8 cellular contexts compared by ENCODE assay signal in the genomic region with DNA sequence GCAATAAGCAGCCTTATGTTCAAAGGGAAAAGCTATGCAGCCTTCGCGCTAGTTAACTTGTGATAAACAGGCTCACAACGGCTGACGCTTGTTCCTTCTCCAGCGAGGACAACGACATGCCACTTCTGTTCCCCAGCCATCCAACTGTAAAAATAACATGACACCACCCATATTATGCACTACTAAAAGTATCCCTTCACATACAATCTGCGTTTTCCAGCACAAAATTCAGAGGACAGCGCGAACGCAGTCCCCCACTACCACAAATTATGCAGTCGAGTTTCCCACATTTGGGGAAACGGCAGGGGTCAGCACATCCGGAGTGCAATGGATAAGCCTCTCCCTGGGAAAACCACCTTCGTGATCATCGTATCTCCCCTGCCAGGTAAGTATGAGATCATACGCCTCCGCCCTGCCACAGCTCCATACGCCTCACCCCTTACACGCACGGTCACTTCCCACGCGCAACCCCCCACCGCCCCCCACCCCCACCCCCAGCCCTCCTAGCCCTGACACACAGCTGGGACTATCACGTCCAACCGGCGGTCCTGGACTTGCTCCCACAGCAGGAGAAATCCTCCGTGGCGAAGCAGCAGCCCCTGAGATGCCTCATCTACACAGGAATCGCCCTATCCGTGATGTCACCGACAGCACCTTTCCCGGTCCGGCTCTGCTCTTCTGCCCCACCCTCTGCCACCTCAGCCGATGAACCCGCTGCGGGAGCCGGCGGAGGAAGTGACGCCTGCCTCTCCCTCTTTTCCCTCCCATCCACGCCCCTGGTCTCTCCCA.
DNase-seq lines count a peak whose midpoint lies in the region; ATAC-seq and TF ChIP-seq lines count a peak whose summit lies in the region.

No MANE protein-coding gene starts in this region.

- H3K4me3 ChIP-seq in MM.1S (ENCODE audit: low read length) (0 out of 2 replicates have a peak overlapping the region, but pooled peaks have one; percentile 46), tibial artery (peak overlapping the region in 1 of 2 donors; percentile 18)

- no peak overlapping the region for H3K9ac ChIP-seq in MM.1S (ENCODE audit: low read length)

- H3K36me3 ChIP-seq in MM.1S (replicated peaks; ENCODE audit: insufficient read depth, low read length) (no peaks in the 10 kb centered on the region), tibial artery (no peaks in the 10 kb centered on the region)

- H4K20me1 ChIP-seq in MM.1S (ENCODE audit: insufficient read depth, low read length) = no peaks in the 10 kb centered on the region

- TF ChIP-seq CTCF in MM.1S (IDR thresholded peaks at IDR 0.05; ENCODE audit: low read length) = no peak
- no peak for TF ChIP-seq CTCF in tibial artery (IDR thresholded peaks at IDR 0.05)
- TF ChIP-seq CTCF in omental fat pad (IDR thresholded peaks at IDR 0.05) = no peak

- H3K79me2 ChIP-seq in MM.1S (ENCODE audit: low read length) = no peaks in the 10 kb centered on the region

- H2AFZ ChIP-seq in MM.1S (ENCODE audit: low read length) = no peak overlapping the region

- H3K4me2 ChIP-seq in MM.1S (ENCODE audit: low read depth, low read length) = peak overlapping the region; percentile 52; the same call in 1 of the 2 replicates

- no peaks in the 10 kb centered on the region for H3K9me2 ChIP-seq in MM.1S (replicated peaks; ENCODE audit: insufficient read depth, low read length)

- H3K27me3 ChIP-seq in MM.1S (replicated peaks; ENCODE audit: insufficient read depth, low read length) = no peaks in the 10 kb centered on the region
- H3K27me3 ChIP-seq in tibial artery = peaks cover 0 to 31% of the 10 kb centered on the region in 2 donors

- H3F3A ChIP-seq in MM.1S (ENCODE audit: insufficient read depth, low read length) = no peaks in the 10 kb centered on the region

- intact Hi-C loops in tibial artery (cut with DNase I; ENCODE audit: low total_unique reads) = no loop called here

- H3K4me1 ChIP-seq in MM.1S (ENCODE audit: low read length) (no peaks in the 10 kb centered on the region), tibial artery (peaks cover 0 to 9% (median 4%) of the 10 kb centered on the region in 4 donors)

- DNase-seq in MM.1S (no peak), iris pigment epithelial cell (ENCODE audit: low read depth) (peak; percentile 38), tibial artery (no peak), omental fat pad (ENCODE audit: low spot score) (no peak)
- peak; percentile 45 for DNase-seq in activated naive CD4-positive, alpha-beta T cell treated with anti-CD3 and anti-CD28 coated beads, Interleukin-2, amount 50 U/mL, for 16 hours
- DNase-seq in stimulated activated CD8-positive, alpha-beta memory T cell treated with anti-CD3 and anti-CD28 coated beads, Interleukin-2, amount 100 ng/mL, for 48 hours (ENCODE audit: low read depth in 2 of 2) = peak; percentile 23 to 48

- H3K9me3 ChIP-seq in MM.1S (replicated peaks; ENCODE audit: insufficient read depth, low read length) = no peaks in the 10 kb centered on the region
- H3K9me3 ChIP-seq in tibial artery = no peaks in the 10 kb centered on the region

- H3K27ac ChIP-seq in MM.1S (ENCODE audit: low read length) (no peak overlapping the region), tibial artery (no peak overlapping the region)

- ATAC-seq in HG02623 (IDR thresholded peaks at IDR 0.05; ENCODE audit: unreplicated experiment) (no peak), HG03097 (IDR thresholded peaks at IDR 0.05; ENCODE audit: low FRiP score, unreplicated experiment) (no peak), omental fat pad (ENCODE audit: low FRiP score) (no peak)

Comparison
In these comparisons a context has a peak if more than half of its experiments do, and no peak if none do; other contexts are left out.
1. DNase-seq: peak in activated naive CD4-positive, alpha-beta T cell treated with anti-CD3 and anti-CD28 coated beads, Interleukin-2, amount 50 U/mL, for 16 hours (single experiment), iris pigment epithelial cell (single experiment) and stimulated activated CD8-positive, alpha-beta memory T cell treated with anti-CD3 and anti-CD28 coated beads, Interleukin-2, amount 100 ng/mL, for 48 hours (2 of 2); none in MM.1S (single experiment), tibial artery (0 of 2) and omental fat pad (single experiment).